17 cellular contexts compared by ENCODE assay signal in the genomic region with DNA sequence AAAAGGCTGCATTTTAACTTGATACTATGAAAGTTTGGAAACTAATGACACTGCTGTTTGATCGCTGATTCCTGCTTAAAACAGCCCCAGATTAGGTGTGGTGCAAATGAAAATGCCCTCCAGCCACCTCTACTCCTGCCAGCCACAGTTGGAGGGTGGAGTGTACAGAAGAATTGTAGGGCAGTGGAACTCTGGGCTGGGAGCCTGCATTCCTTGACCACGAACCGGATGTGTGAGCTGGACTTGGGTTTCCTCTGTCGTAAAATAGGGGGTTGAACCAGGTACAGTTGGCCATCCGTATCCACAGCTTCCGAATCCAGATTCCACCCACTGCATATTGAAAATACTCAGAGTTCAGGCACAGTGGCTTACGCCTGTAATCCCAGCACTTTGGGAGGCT.
DNase-seq lines count a peak whose midpoint lies in the region; ATAC-seq, FAIRE-seq and TF ChIP-seq lines count a peak whose summit lies in the region.
"Had no signal": no experiment of that assay in that cellular context is flagged by ENCODE, and none has a peak within 500 bp of the region (broad histone marks: within the 10 kb centered on the region; RNA-seq: fewer than 3 reads in every experiment).

No MANE protein-coding gene starts in this region.

- H3K4me2 ChIP-seq in HepG2 (ENCODE audit: low read depth, low read length): no peak overlapping the region

- H3K27me3 ChIP-seq in HepG2 (ENCODE audit: control insufficient read depth in 1 of 2, insufficient read depth in 2 of 2, low read length in 2 of 2): no peaks in the 10 kb centered on the region
- no peaks in the 10 kb centered on the region for H3K27me3 ChIP-seq in right lobe of liver

- CTCF ChIA-PET in HepG2 (lab: Yijun Ruan, JAX; ENCODE audit: low intra/inter-chr PET ratio, low total read pairs): no interaction called here

- TF ChIP-seq POLR2A in HepG2 (IDR thresholded peaks at IDR 0.05; ENCODE audit: insufficient read depth in 1 of 2, low read depth in 2 of 2, low read length in 2 of 2) (no peak), right lobe of liver (IDR thresholded peaks at IDR 0.05) (no peak)

- H3K36me3 ChIP-seq in HepG2 (replicated peaks in 1 of 2; ENCODE audit: control insufficient read depth in 1 of 2, insufficient read depth in 2 of 2, low read length in 2 of 2) (no peaks in the 10 kb centered on the region), right lobe of liver (no peaks in the 10 kb centered on the region)

- TF ChIP-seq EP300 in HepG2 (IDR thresholded peaks at IDR 0.05; ENCODE audit: low read depth in 2 of 2, low read length in 2 of 2) (no peak), HepG2 (CRISPR knock-in tag; IDR thresholded peaks at IDR 0.05; ENCODE audit: borderline replicate concordance) (no peak)

- POLR2A ChIA-PET in HepG2 (lab: Yijun Ruan, JAX): no interaction called here

- H3K36me3 Mint-ChIP-seq in nephron (ENCODE audit: low read depth) (no peaks in the 10 kb centered on the region), chondrocyte (ENCODE audit: low read depth) (no peaks in the 10 kb centered on the region)

- H3K9me3 Mint-ChIP-seq in nephron (no peaks in the 10 kb centered on the region), chondrocyte (ENCODE audit: low read depth) (no peaks in the 10 kb centered on the region)

- TF ChIP-seq CTCF in HepG2 (CRISPR knock-in tag; IDR thresholded peaks at IDR 0.05) (no peak), right lobe of liver (IDR thresholded peaks at IDR 0.05) (no peak), nephron (IDR thresholded peaks at IDR 0.05; ENCODE audit: unreplicated experiment in 3 of 3) (no peak), chondrocyte (IDR thresholded peaks at IDR 0.05) (no peak)

- H3K9me3 ChIP-seq in HepG2 (ENCODE audit: low read length) (no peaks in the 10 kb centered on the region), right lobe of liver (no peaks in the 10 kb centered on the region)

- DNase-seq in HepG2 (ENCODE audit: low spot score) (no peak), right lobe of liver (no peak), glomerular endothelial cell (ENCODE audit: extremely low read depth, low read depth, low spot score) (peak; percentile 75), GM19240 (ENCODE audit: insufficient read length, low spot score) (no peak), chondrocyte (ENCODE audit: low spot score) (no peak)
- DNase-seq: activated CD8-positive, alpha-beta T cell treated with anti-CD3 and anti-CD28 coated beads for 36 hours; naive thymus-derived CD8-positive, alpha-beta T cell; NCI-H2081 treated with DMSO at 0.1 percent for 48 hours; stimulated activated naive CD8-positive, alpha-beta T cell treated with anti-CD3 and anti-CD28 coated beads, Interleukin-15, Interleukin-2, amounts not matched to agents 100 U/mL and 50 U/mL, for 24 hours; T-helper 2 cell had no signal

- H3K27ac ChIP-seq in HepG2 (ENCODE audit: extremely low read length, insufficient read depth, low read length) (no peak overlapping the region), right lobe of liver (no peak overlapping the region)
- H3K27ac ChIP-seq: 22Rv1 had no signal

- no peak for FAIRE-seq in HepG2 (lab: Jason Lieb, UNC)
- FAIRE-seq: K562 had no signal

- H3K4me1 Mint-ChIP-seq in nephron (peaks cover 29% of the 10 kb centered on the region), chondrocyte (ENCODE audit: low read depth) (peaks cover 12% of the 10 kb centered on the region)

- H3K4me1 ChIP-seq in HepG2 (ENCODE audit: insufficient read depth, low read length) (peaks cover 96% of the 10 kb centered on the region), right lobe of liver (no peaks in the 10 kb centered on the region)

- H2AFZ ChIP-seq in HepG2 (ENCODE audit: low read length): no peak overlapping the region

- peaks cover under 1% of the 10 kb centered on the region for H3K27me3 Mint-ChIP-seq in nephron (ENCODE audit: low read depth)
- H3K27me3 Mint-ChIP-seq in chondrocyte (ENCODE audit: low read depth): peaks cover 6% of the 10 kb centered on the region
- H3K27me3 Mint-ChIP-seq: activated CD8-positive, alpha-beta T cell treated with anti-CD3 and anti-CD28 coated beads for 36 hours; naive thymus-derived CD8-positive, alpha-beta T cell had no signal

- in situ Hi-C loops in HepG2 (cut with HindIII; ENCODE audit: extremely low pct_ligation_motif_present, low pct_unique_long_range_greater_than_20kb): no loop called here

- no peak overlapping the region for H3K4me3 ChIP-seq in HepG2 (replicated peaks in 1 of 3; ENCODE audit: insufficient read depth in 1 of 3, low read depth in 2 of 3, low read length in 3 of 3)
- no peak overlapping the region for H3K4me3 ChIP-seq in right lobe of liver
- H3K4me3 ChIP-seq: K562 had no signal

- intact Hi-C loops in HepG2 (cut with micrococcal nuclease; ENCODE audit: unreplicated experiment): no loop called here
- intact Hi-C loops in right lobe of liver (cut with DNase I): no loop called here

- H3K9ac ChIP-seq in HepG2 (ENCODE audit: insufficient read depth, low read depth, low read length): no peak overlapping the region

- no peaks in the 10 kb centered on the region for H4K20me1 ChIP-seq in HepG2 (ENCODE audit: insufficient read depth, low read length)

- H3K27ac Mint-ChIP-seq in nephron: peak overlapping the region in 2 of 3 experiments; percentile 79
- H3K27ac Mint-ChIP-seq in chondrocyte (ENCODE audit: unreplicated experiment): no peak overlapping the region

- H3K4me3 Mint-ChIP-seq in nephron (no peak overlapping the region), chondrocyte (ENCODE audit: unreplicated experiment) (no peak overlapping the region)
- H3K4me3 Mint-ChIP-seq: activated CD8-positive, alpha-beta T cell treated with anti-CD3 and anti-CD28 coated beads for 36 hours had no signal

- TF ChIP-seq RAD21 in HepG2 (CRISPR knock-in tag; IDR thresholded peaks at IDR 0.05): no peak

- 89% methylated on average over 7 of the region's 7 CpGs for WGBS in HepG2 (ENCODE audit: low lambda C conversion rate)
- WGBS in right lobe of liver (ENCODE audit: insufficient coverage, low coverage, low lambda C conversion rate, missing lambda C conversion rate): 92% methylated on average over 4 of the region's 7 CpGs

- ATAC-seq in HepG2: no peak
- no peak for ATAC-seq in right lobe of liver
- ATAC-seq in HG03196 (IDR thresholded peaks at IDR 0.05; ENCODE audit: unreplicated experiment): no peak
- no peak for ATAC-seq in GM18909 (IDR thresholded peaks at IDR 0.05; ENCODE audit: poor library complexity, unreplicated experiment)
- ATAC-seq: activated CD8-positive, alpha-beta T cell treated with anti-CD3 and anti-CD28 coated beads for 36 hours; activated naive CD4-positive, alpha-beta T cell treated with anti-CD3 and anti-CD28 coated beads, Interleukin-2, amount 50 U/mL, for 72 hours; HCT116; K562; naive thymus-derived CD8-positive, alpha-beta T cell; stimulated activated naive CD8-positive, alpha-beta T cell treated with anti-CD3 and anti-CD28 coated beads, Interleukin-15, Interleukin-2, amounts not matched to agents 100 U/mL and 50 U/mL, for 24 hours had no signal

- no peaks in the 10 kb centered on the region for H3K79me2 ChIP-seq in HepG2 (ENCODE audit: insufficient read depth, low read length)

- no TSS peak for BruUV-seq in HepG2 (replicated peaks; lab: Mats Ljungman, UMichigan)

TF ChIP-seq in HepG2, 621 proteins besides CTCF, POLR2A, EP300 and RAD21 (continues in another document):
- TF ChIP-seq SAP130 (CRISPR knock-in tag; IDR thresholded peaks at IDR 0.05; ENCODE audit: low read depth) (no peak), RAD51 (IDR thresholded peaks at IDR 0.05; ENCODE audit: borderline replicate concordance) (no peak), PRPF4 (IDR thresholded peaks at IDR 0.05; ENCODE audit: low read depth, low read length, poor library complexity, severe bottlenecking) (no peak), MEF2D (CRISPR knock-in tag; IDR thresholded peaks at IDR 0.05) (no peak)
- TF ChIP-seq, protein P1, sequence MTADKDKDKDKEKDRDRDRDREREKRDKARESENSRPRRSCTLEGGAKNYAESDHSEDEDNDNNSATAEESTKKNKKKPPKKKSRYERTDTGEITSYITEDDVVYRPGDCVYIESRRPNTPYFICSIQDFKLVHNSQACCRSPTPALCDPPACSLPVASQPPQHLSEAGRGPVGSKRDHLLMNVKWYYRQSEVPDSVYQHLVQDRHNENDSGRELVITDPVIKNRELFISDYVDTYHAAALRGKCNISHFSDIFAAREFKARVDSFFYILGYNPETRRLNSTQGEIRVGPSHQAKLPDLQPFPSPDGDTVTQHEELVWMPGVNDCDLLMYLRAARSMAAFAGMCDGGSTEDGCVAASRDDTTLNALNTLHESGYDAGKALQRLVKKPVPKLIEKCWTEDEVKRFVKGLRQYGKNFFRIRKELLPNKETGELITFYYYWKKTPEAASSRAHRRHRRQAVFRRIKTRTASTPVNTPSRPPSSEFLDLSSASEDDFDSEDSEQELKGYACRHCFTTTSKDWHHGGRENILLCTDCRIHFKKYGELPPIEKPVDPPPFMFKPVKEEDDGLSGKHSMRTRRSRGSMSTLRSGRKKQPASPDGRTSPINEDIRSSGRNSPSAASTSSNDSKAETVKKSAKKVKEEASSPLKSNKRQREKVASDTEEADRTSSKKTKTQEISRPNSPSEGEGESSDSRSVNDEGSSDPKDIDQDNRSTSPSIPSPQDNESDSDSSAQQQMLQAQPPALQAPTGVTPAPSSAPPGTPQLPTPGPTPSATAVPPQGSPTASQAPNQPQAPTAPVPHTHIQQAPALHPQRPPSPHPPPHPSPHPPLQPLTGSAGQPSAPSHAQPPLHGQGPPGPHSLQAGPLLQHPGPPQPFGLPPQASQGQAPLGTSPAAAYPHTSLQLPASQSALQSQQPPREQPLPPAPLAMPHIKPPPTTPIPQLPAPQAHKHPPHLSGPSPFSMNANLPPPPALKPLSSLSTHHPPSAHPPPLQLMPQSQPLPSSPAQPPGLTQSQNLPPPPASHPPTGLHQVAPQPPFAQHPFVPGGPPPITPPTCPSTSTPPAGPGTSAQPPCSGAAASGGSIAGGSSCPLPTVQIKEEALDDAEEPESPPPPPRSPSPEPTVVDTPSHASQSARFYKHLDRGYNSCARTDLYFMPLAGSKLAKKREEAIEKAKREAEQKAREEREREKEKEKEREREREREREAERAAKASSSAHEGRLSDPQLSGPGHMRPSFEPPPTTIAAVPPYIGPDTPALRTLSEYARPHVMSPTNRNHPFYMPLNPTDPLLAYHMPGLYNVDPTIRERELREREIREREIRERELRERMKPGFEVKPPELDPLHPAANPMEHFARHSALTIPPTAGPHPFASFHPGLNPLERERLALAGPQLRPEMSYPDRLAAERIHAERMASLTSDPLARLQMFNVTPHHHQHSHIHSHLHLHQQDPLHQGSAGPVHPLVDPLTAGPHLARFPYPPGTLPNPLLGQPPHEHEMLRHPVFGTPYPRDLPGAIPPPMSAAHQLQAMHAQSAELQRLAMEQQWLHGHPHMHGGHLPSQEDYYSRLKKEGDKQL (CRISPR knock-in tag; IDR thresholded peaks at IDR 0.05; ENCODE audit: low read depth): no peak
